In genomic region chr6:107533415-107534059, GRCh38 we compare ENCODE assay signal across 18 cellular contexts. TPM values are rescaled to one million over a fixed set of nuclear protein-coding genes. Genes with fewer than 3 reads are reported as not detected.
DNase-seq lines count a peak whose midpoint lies in the region; ATAC-seq and TF ChIP-seq lines count a peak whose summit lies in the region.
"Had no signal": no experiment of that assay in that cellular context is flagged by ENCODE, and none has a peak within 500 bp of the region (broad histone marks: within the 10 kb centered on the region; RNA-seq: fewer than 3 reads in every experiment).

No MANE protein-coding gene starts in this region.

- 88% methylated on average over 11 of the region's 11 CpGs for WGBS in esophagus muscularis mucosa

- DNase-seq in ELF-1 (ENCODE audit: low read depth, low spot score) (peak; percentile 17), esophagus muscularis mucosa (ENCODE audit: extremely low spot score) (no peak), neural progenitor cell (ENCODE audit: low spot score) (no peak), amniotic stem cell (lab: John Stamatoyannopoulos, UW) (no peak), DMS79 (lab: John Stamatoyannopoulos, UW) (no peak), putamen (ENCODE audit: low spot score) (no peak)
- DNase-seq: CD4-positive, alpha-beta memory T cell; DMS153; EL; KG1; NCI-H1105 treated with DMSO at 0.1 percent for 48 hours; NCI-H1694; NCI-H2081 treated with DMSO at 0.1 percent for 48 hours; NCI-H524; SJCRH30 had no signal

- H3K4me2 ChIP-seq in OCI-LY1 (ENCODE audit: low read length) (no peak overlapping the region), neural progenitor cell (peak overlapping the region; percentile 61)
- H3K4me2 ChIP-seq: A549 had no signal

- H3K27ac ChIP-seq in OCI-LY1 (ENCODE audit: low read depth, low read length, poor library complexity, severe bottlenecking) = peak overlapping the region; percentile 94
- H3K27ac ChIP-seq in esophagus muscularis mucosa (replicated peaks in 1 of 4) = peak overlapping the region; percentile 22 to 63 (median 45)
- H3K27ac ChIP-seq in neural progenitor cell = no peak overlapping the region
- H3K27ac ChIP-seq: A549, SJCRH30 had no signal

- no peak for TF ChIP-seq EP300 in esophagus muscularis mucosa (IDR thresholded peaks at IDR 0.05)

- H3K27me3 Mint-ChIP-seq in neural progenitor cell (ENCODE audit: insufficient read depth, low read depth) = no peaks in the 10 kb centered on the region

- H3K27ac Mint-ChIP-seq in neural progenitor cell = peak overlapping the region; percentile 75
- H3K27ac Mint-ChIP-seq: CD4-positive, alpha-beta memory T cell had no signal

- H3K36me3 ChIP-seq in OCI-LY1 (ENCODE audit: insufficient read depth, low read length) (peaks cover 61% of the 10 kb centered on the region), esophagus muscularis mucosa (no peaks in the 10 kb centered on the region), neural progenitor cell (no peaks in the 10 kb centered on the region)

- H3K36me3 Mint-ChIP-seq in neural progenitor cell = peaks cover 5% of the 10 kb centered on the region
- H3K36me3 Mint-ChIP-seq: CD4-positive, alpha-beta memory T cell had no signal

- H3F3A ChIP-seq in OCI-LY1 (ENCODE audit: insufficient read depth, low read length) = peaks cover 5% of the 10 kb centered on the region; the same call in 1 of the 2 replicates
- H3F3A ChIP-seq in neural progenitor cell (ENCODE audit: low read depth) = peaks cover 42% of the 10 kb centered on the region

- no peaks in the 10 kb centered on the region for H3K9me2 ChIP-seq in OCI-LY1 (ENCODE audit: low read depth, low read length)

- peaks cover 53% of the 10 kb centered on the region for H3K4me1 Mint-ChIP-seq in neural progenitor cell
- H3K4me1 Mint-ChIP-seq: CD4-positive, alpha-beta memory T cell had no signal

- H3K4me3 Mint-ChIP-seq in neural progenitor cell = no peak overlapping the region
- H3K4me3 Mint-ChIP-seq: CD4-positive, alpha-beta memory T cell had no signal

- no peak for TF ChIP-seq POLR2A in esophagus muscularis mucosa (IDR thresholded peaks at IDR 0.05; ENCODE audit: low read depth)

- ATAC-seq in GM21423 (IDR thresholded peaks at IDR 0.05; ENCODE audit: unreplicated experiment) = no peak
- ATAC-seq: A549 had no signal

- H3K9me3 Mint-ChIP-seq in neural progenitor cell = no peaks in the 10 kb centered on the region

- H2AFZ ChIP-seq in OCI-LY1 (ENCODE audit: low read length) (no peak overlapping the region), neural progenitor cell (replicated peaks) (no peak overlapping the region)

- H3K4me3 ChIP-seq in OCI-LY1 (ENCODE audit: low read depth, low read length, poor library complexity, severe bottlenecking) = no peak overlapping the region
- no peak overlapping the region for H3K4me3 ChIP-seq in esophagus muscularis mucosa
- no peak overlapping the region for H3K4me3 ChIP-seq in neural progenitor cell
- H3K4me3 ChIP-seq: A549, SJCRH30 had no signal

- H3K27me3 ChIP-seq in OCI-LY1 (ENCODE audit: insufficient read depth, low read length) (no peaks in the 10 kb centered on the region), esophagus muscularis mucosa (no peaks in the 10 kb centered on the region), neural progenitor cell (no peaks in the 10 kb centered on the region)
- H3K27me3 ChIP-seq: SJCRH30 had no signal

- H3K9ac ChIP-seq in OCI-LY1 (ENCODE audit: low read length) = no peak overlapping the region
- H3K9ac ChIP-seq in neural progenitor cell = no peak overlapping the region

- H3K4me1 ChIP-seq in OCI-LY1 (ENCODE audit: insufficient read depth, low read length, severe bottlenecking) (peaks cover 69% of the 10 kb centered on the region), esophagus muscularis mucosa (peaks cover 6 to 77% (median 50%) of the 10 kb centered on the region in 4 donors), neural progenitor cell (peaks cover 68% of the 10 kb centered on the region)
- H3K4me1 ChIP-seq: A549 had no signal

- TF ChIP-seq CTCF in OCI-LY1 (IDR thresholded peaks at IDR 0.05; ENCODE audit: low read length) (no peak), esophagus muscularis mucosa (IDR thresholded peaks at IDR 0.05) (no peak), neural progenitor cell (IDR thresholded peaks at IDR 0.05) (no peak)

- intact Hi-C loops in esophagus muscularis mucosa (cut with DNase I) = loop anchor here (5.0 kb wide), 1 partner anchor 41 kb away; the partner anchor contains the start of gene SOBP

- H3K9me3 ChIP-seq in OCI-LY1 (ENCODE audit: low read length) (no peaks in the 10 kb centered on the region), esophagus muscularis mucosa (no peaks in the 10 kb centered on the region), neural progenitor cell (ENCODE audit: low read depth) (no peaks in the 10 kb centered on the region)
- H3K9me3 ChIP-seq: A549, SJCRH30 had no signal

- no peaks in the 10 kb centered on the region for H3K79me2 ChIP-seq in OCI-LY1 (ENCODE audit: insufficient read depth, low read length)
- peaks cover 4% of the 10 kb centered on the region for H3K79me2 ChIP-seq in neural progenitor cell (ENCODE audit: low read depth)

- H4K20me1 ChIP-seq in OCI-LY1 (ENCODE audit: insufficient read depth, low read length) (no peaks in the 10 kb centered on the region), neural progenitor cell (ENCODE audit: low read depth) (peaks cover 7% of the 10 kb centered on the region)

RNA-seq across cellular contexts. Expression of gene SOBP, which starts 43.6 kb away (rescaled TPM):
- total RNA-seq in esophagus muscularis mucosa = 10 to 100 TPM; 18.6 to 44.1 (median 27.6) TPM
- 11.0 and 12.6 TPM in 2 replicates for total RNA-seq in neural progenitor cell (ENCODE audit: low replicate concordance)
- total RNA-seq: CD4-positive, alpha-beta memory T cell had no signal
